ENCODE assay signal across 11 cellular contexts in the genomic region with DNA sequence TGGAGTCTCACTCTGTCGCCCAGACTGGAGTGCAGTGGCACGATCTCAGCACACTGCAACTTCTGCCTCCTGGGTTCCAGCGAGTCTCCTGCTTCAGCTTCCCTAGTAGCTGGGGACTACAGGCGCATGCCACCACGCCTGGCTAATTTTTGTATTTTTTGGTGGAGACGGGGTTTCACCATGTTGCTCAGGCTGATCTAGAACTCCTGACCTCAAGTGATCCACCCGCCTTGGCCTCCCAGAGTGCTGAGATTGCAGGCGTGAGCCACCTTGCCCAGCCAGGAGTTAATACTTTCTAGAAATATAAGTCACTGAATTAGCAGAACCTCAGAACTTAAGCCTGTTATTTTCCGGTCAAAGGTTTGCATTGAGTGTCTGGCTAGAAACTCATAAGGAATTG.
"Had no signal": no experiment of that assay in that cellular context is flagged by ENCODE, and none has a peak within 500 bp of the region (broad histone marks: within the 10 kb centered on the region; RNA-seq: fewer than 3 reads in every experiment).

No MANE protein-coding gene starts in this region.

- ATAC-seq: activated CD4-positive, CD25-positive, alpha-beta regulatory T cell treated with anti-CD3 and anti-CD28 coated beads, Interleukin-2, amount 50 U/mL, for 24 hours; activated T-helper 17 cell treated with anti-CD3 and anti-CD28 coated beads, Interleukin-2, amount 50 U/mL, for 72 hours had no signal

- H3K27me3 ChIP-seq: ovary had no signal

- H3K9me3 ChIP-seq: ovary had no signal

- H3K9me3 Mint-ChIP-seq: activated T-helper 17 cell treated with anti-CD3 and anti-CD28 coated beads, Interleukin-2, amount 50 U/mL, for 72 hours; stimulated activated memory B cell treated with anti-CD40 and anti-IgM and Interleukin-4, amounts not matched to agents 10 μg/mL and 1 μg/mL and 100 μg/mL, for 72 hours had no signal

- DNase-seq: activated CD4-positive, alpha-beta T cell treated with anti-CD3 and anti-CD28 coated beads, Interleukin-2, amount 50 U/mL, for 1 hour; activated naive CD4-positive, alpha-beta T cell treated with Interleukin-2 at 50 U/mL for 16 hours; erythroblast; kidney glomerular epithelial cell; mesendoderm; ovary; stimulated activated CD4-positive, alpha-beta T cell treated with anti-CD3 and anti-CD28 coated beads, Interleukin-2, amount 100 ng/mL, for 48 hours; trophoblast cell had no signal

- H3K27ac Mint-ChIP-seq: activated T-helper 17 cell treated with anti-CD3 and anti-CD28 coated beads, Interleukin-2, amount 50 U/mL, for 72 hours had no signal

- H3K36me3 ChIP-seq: ovary had no signal

- H3K36me3 Mint-ChIP-seq: stimulated activated memory B cell treated with anti-CD40 and anti-IgM and Interleukin-4, amounts not matched to agents 10 μg/mL and 1 μg/mL and 100 μg/mL, for 72 hours had no signal
